ENCODE assay signal across 8 cellular contexts in the genomic region with DNA sequence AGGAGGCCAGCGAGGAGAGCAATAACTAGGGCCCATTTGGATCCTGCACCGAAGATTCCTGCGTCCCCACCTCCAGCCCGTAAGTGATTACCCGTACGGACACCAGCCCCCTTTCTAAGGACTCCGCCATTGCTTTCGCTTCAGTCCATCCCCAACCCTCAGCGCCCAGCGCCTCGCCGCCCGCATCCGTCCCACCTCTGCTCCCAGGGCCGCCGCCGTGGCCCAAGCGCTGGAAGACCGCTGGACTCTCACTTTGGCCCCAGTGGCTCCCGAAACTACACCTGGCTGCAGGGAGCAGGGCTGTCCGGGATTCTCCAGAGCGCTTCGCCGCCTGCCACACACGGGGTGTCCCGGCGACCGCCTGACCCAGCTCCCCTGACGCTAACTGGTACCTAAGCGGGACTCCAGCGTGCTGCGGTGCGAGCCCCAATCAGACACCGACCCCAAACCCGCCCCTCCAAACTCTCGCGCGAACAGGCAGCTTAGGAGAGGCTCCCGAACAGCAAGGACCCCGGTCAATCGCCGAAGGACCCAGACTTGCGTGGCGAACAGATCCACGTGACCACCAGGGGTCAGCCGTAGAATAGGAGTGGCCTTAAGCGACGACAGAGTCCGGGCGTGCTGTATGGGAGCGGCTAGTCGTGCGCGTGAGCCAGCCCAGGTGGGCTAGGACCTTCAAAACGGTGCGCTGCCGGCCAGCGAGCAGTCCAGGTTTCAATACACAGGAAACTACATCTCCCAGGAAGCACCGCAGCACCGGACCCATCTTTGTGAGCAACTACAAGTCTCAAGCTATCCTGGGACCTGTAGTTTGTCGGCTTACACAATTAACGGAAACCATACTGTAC. TPM values are rescaled to one million over a fixed set of nuclear protein-coding genes. Genes with fewer than 3 reads are reported as not detected.
A peak's percentile ranks its signal among the peaks of the same experiment; 100 is the strongest.
DNase-seq lines count a peak whose midpoint lies in the region; ATAC-seq and FAIRE-seq lines count a peak whose summit lies in the region.

A gene (minus strand): TSS at position 363 of the 848 bp plus-strand sequence. CDS start 771 bp downstream, outside the sequence.

- peak within 1 kb of the TSS; percentile 62 for H2BK120ac ChIP-seq in mesenchymal stem cell (ENCODE audit: low read depth, low read length)

- peak within 1 kb of the TSS; percentile 66 to 86 for H2BK12ac ChIP-seq in mesenchymal stem cell (ENCODE audit: low read length in 2 of 2)

- H3K4me2 ChIP-seq in mesenchymal stem cell (ENCODE audit: low read length, poor library complexity, severe bottlenecking), result peak within 1 kb of the TSS; percentile 88

- peak; percentile 79 for FAIRE-seq in HTR-8/SVneo (lab: Jason Lieb, UNC)

- peak within 1 kb of the TSS; percentile 95 for H4K91ac ChIP-seq in mesenchymal stem cell (ENCODE audit: low read length)

- H2BK5ac ChIP-seq in mesenchymal stem cell (ENCODE audit: low read depth, low read length, poor library complexity, severe bottlenecking), result peak within 1 kb of the TSS; percentile 48

- peak within 1 kb of the TSS; percentile 22 to 92 for H3K23ac ChIP-seq in mesenchymal stem cell (ENCODE audit: low read length in 2 of 2)

- H2AK5ac ChIP-seq in mesenchymal stem cell (ENCODE audit: low read length, severe bottlenecking), result peak within 1 kb of the TSS; percentile 86

- H3K9me3 ChIP-seq in endocrine pancreas (ENCODE audit: control insufficient read depth, low read length) (no peaks in the 10 kb centered on the region), mesenchymal stem cell (ENCODE audit: control insufficient read depth, low read length) (no peaks in the 10 kb centered on the region)

- H3K14ac ChIP-seq in mesenchymal stem cell (ENCODE audit: low read length in 2 of 2), result peak within 1 kb of the TSS in 1 of 2 experiments; percentile 95

- peak within 1 kb of the TSS; percentile 76 for H3K4me3 ChIP-seq in endocrine pancreas (ENCODE audit: control insufficient read depth, insufficient read depth, low read length)
- H3K4me3 ChIP-seq in mesenchymal stem cell (ENCODE audit: insufficient read depth in 1 of 2, low read depth in 1 of 2, low read length in 2 of 2), result peak within 1 kb of the TSS; percentile 91 to 100

- H3K4me1 ChIP-seq in endocrine pancreas (ENCODE audit: control insufficient read depth, insufficient read depth, low read length) (peaks cover 5% of the 10 kb centered on the region), mesenchymal stem cell (ENCODE audit: control insufficient read depth, insufficient read depth, low read depth, low read length) (peaks cover 6% of the 10 kb centered on the region)

- peak within 1 kb of the TSS; percentile 96 for H2AFZ ChIP-seq in mesenchymal stem cell (ENCODE audit: low read depth, low read length)

- peak within 1 kb of the TSS; percentile 13 for H2BK15ac ChIP-seq in mesenchymal stem cell (ENCODE audit: low read depth, poor library complexity, severe bottlenecking)

- peak within 1 kb of the TSS; percentile 96 to 99 for H3K18ac ChIP-seq in mesenchymal stem cell (ENCODE audit: low read depth in 1 of 2, low read length in 2 of 2)

- H3K36me3 ChIP-seq in endocrine pancreas (ENCODE audit: control insufficient read depth, insufficient read depth, low read length) (no peaks in the 10 kb centered on the region), mesenchymal stem cell (ENCODE audit: control insufficient read depth in 1 of 2, insufficient read depth in 2 of 2, low read depth in 1 of 2, low read length in 2 of 2) (peaks cover 31 to 34% of the 10 kb centered on the region in 2 experiments)

- H3K4ac ChIP-seq in mesenchymal stem cell (ENCODE audit: low read depth in 1 of 2, low read length in 2 of 2), result peak within 1 kb of the TSS; percentile 86 to 90

- H3K79me1 ChIP-seq in mesenchymal stem cell (replicated peaks; ENCODE audit: low read length, poor library complexity, severe bottlenecking), result peaks cover 11% of the 10 kb centered on the region

- H3K27ac ChIP-seq in mesenchymal stem cell (ENCODE audit: low read length, poor library complexity, severe bottlenecking), result peak within 1 kb of the TSS; percentile 91

- H3K27me3 ChIP-seq in endocrine pancreas (ENCODE audit: control insufficient read depth, insufficient read depth, low read length) (no peaks in the 10 kb centered on the region), mesenchymal stem cell (ENCODE audit: control insufficient read depth in 1 of 2, insufficient read depth in 1 of 2, low read length in 2 of 2) (no peaks in the 10 kb centered on the region)

- peak; percentile 81 for ATAC-seq in GM21367 (IDR thresholded peaks at IDR 0.05; ENCODE audit: unreplicated experiment)

- peak within 1 kb of the TSS; percentile 99 for H3K9ac ChIP-seq in endocrine pancreas (ENCODE audit: control insufficient read depth, insufficient read depth, low read length)
- peak within 1 kb of the TSS; percentile 96 for H3K9ac ChIP-seq in mesenchymal stem cell (ENCODE audit: low read length)

- peak; percentile 99 for DNase-seq in COR-L47 (lab: John Stamatoyannopoulos, UW)
- DNase-seq in HTR-8/SVneo (ENCODE audit: insufficient read length, low spot score), result peak; percentile 98
- DNase-seq in NOMO-1 treated with dmso at 0.1 percent for 144 hours (lab: John Stamatoyannopoulos, UW; ENCODE audit: unreplicated experiment), result peak; percentile 93
- DNase-seq in activated CD8-positive, alpha-beta memory T cell treated with anti-CD3 and anti-CD28 coated beads for 48 hours (ENCODE audit: low read depth in 2 of 3, low spot score in 2 of 3), result peak; percentile 91 to 94 (median 92)
- DNase-seq in mesenchymal stem cell, result peak; percentile 98
- peak; percentile 89 for DNase-seq in stimulated activated CD8-positive, alpha-beta memory T cell treated with anti-CD3 and anti-CD28 coated beads, Interleukin-12 subunit alpha, Interleukin-12 subunit beta, amount 100 ng/mL, for 4 hours (ENCODE audit: low read depth)

- H4K8ac ChIP-seq in mesenchymal stem cell (ENCODE audit: low read length), result peak within 1 kb of the TSS; percentile 93

- under 1% methylated on average over 62 of the region's 62 CpGs for WGBS in mesenchymal stem cell

RNA-seq across cellular contexts. Expression of the gene that starts here (rescaled TPM):
- 199 TPM for polyA plus RNA-seq in mesenchymal stem cell (2013, experiment 1 of 2)
- polyA plus RNA-seq in mesenchymal stem cell (2013, experiment 2 of 2), result 210 TPM

Comparison
In these comparisons a context has a peak if more than half of its experiments do, and no peak if none do; other contexts are left out.
1. Peak in every context shown above with its lines: DNase-seq, ATAC-seq, H3K4me3 ChIP-seq and H3K27ac ChIP-seq.